28 cellular contexts compared by ENCODE assay signal in genomic region chr18:65498605-65499004, GRCh38.
DNase-seq lines count a peak whose midpoint lies in the region; ATAC-seq, FAIRE-seq and TF ChIP-seq lines count a peak whose summit lies in the region.
"Had no signal": no experiment of that assay in that cellular context is flagged by ENCODE, and none has a peak within 500 bp of the region (broad histone marks: within the 10 kb centered on the region; RNA-seq: fewer than 3 reads in every experiment).

No MANE protein-coding gene starts in this region.

- H3K27ac ChIP-seq in A673 (ENCODE audit: low read depth, low read length, poor library complexity, severe bottlenecking), result no peak overlapping the region
- H3K27ac ChIP-seq: BLaER1 treated with 17β-estradiol and CSF1 and Interleukin-3, amounts not matched to agents 10 nM and 100 nM had no signal

- POLR2A ChIA-PET in WTC11 (lab: Charles Lee) (no interaction called here), A673 (lab: Charles Lee; ENCODE audit: low non-redundant PET) (no interaction called here)

- H3K36me3 Mint-ChIP-seq in WTC11 (no peaks in the 10 kb centered on the region), mesothelial cell of epicardium (no peaks in the 10 kb centered on the region)

- FAIRE-seq in GM12891 (lab: Jason Lieb, UNC), result no peak
- FAIRE-seq: GM12892, HepG2 had no signal

- H3K4me1 Mint-ChIP-seq in WTC11 (peaks cover 14% of the 10 kb centered on the region), mesothelial cell of epicardium (peaks cover 6% of the 10 kb centered on the region)
- H3K4me1 Mint-ChIP-seq: T-helper 17 cell had no signal

- DNase-seq in GM12891 (ENCODE audit: insufficient read length, low spot score), result no peak
- peak; percentile 51 for DNase-seq in LNCaP clone FGC (ENCODE audit: low read depth)
- no peak for DNase-seq in WTC11 (ENCODE audit: low spot score)
- no peak for DNase-seq in mesothelial cell of epicardium (ENCODE audit: low spot score in 2 of 2, unreplicated experiment in 2 of 2)
- no peak for DNase-seq in middle frontal gyrus (ENCODE audit: extremely low spot score, low spot score)
- DNase-seq in A673 (ENCODE audit: low spot score), result no peak
- no peak for DNase-seq in COLO668 (lab: John Stamatoyannopoulos, UW; ENCODE audit: unreplicated experiment)
- no peak for DNase-seq in SHP77 (lab: John Stamatoyannopoulos, UW)
- DNase-seq: AML-193; Caco-2; CD4-positive, alpha-beta T cell; GDM1; GOT3; Kasumi-1; NCI-H1417; NCI-H1694; NCI-H2029 treated with DMSO at 0.1 percent for 48 hours; NCI-H2171; NCI-H226; NCI-H510A; NCI-H69; SK-N-SH; SW 1271; T-helper 17 cell had no signal

- TF ChIP-seq CTCF in LNCaP clone FGC (IDR thresholded peaks at IDR 0.05; ENCODE audit: control insufficient read depth, extremely low read depth, insufficient read depth) (no peak), WTC11 (IDR thresholded peaks at IDR 0.05) (no peak), mesothelial cell of epicardium (IDR thresholded peaks at IDR 0.05; ENCODE audit: unreplicated experiment) (no peak), A673 (conservative IDR thresholded peaks at IDR 0.05; ENCODE audit: low read depth, low read length) (no peak)

- ATAC-seq in WTC11, result peak; percentile 61
- ATAC-seq: HepG2, Panc1, T-helper 17 cell had no signal

- no peaks in the 10 kb centered on the region for H3K27me3 ChIP-seq in A673 (replicated peaks; ENCODE audit: insufficient read depth, low read depth, low read length, poor library complexity)
- H3K27me3 ChIP-seq: BLaER1 treated with 17β-estradiol and CSF1 and Interleukin-3, amounts not matched to agents 10 nM and 100 nM had no signal

- no peaks in the 10 kb centered on the region for H3K27me3 Mint-ChIP-seq in WTC11 (ENCODE audit: low read depth)
- H3K27me3 Mint-ChIP-seq in mesothelial cell of epicardium (ENCODE audit: low read depth), result no peaks in the 10 kb centered on the region
- H3K27me3 Mint-ChIP-seq: CD4-positive, alpha-beta T cell; T-helper 17 cell had no signal

- H3K9me3 Mint-ChIP-seq in WTC11 (no peaks in the 10 kb centered on the region), mesothelial cell of epicardium (no peaks in the 10 kb centered on the region)

- BruUV-seq in A673 (replicated peaks; lab: Mats Ljungman, UMichigan), result no TSS peak

- H3K4me1 ChIP-seq in A673 (ENCODE audit: insufficient read depth, low read length, poor library complexity, severe bottlenecking), result peaks cover 6% of the 10 kb centered on the region
- H3K4me1 ChIP-seq: BLaER1 treated with 17β-estradiol and CSF1 and Interleukin-3, amounts not matched to agents 10 nM and 100 nM; Caco-2 had no signal

- H3K27ac Mint-ChIP-seq in WTC11 (peak overlapping the region; percentile 60; the same call in 1 of the 2 replicates), mesothelial cell of epicardium (peak overlapping the region; percentile 5)
- H3K27ac Mint-ChIP-seq: CD4-positive, alpha-beta T cell; T-helper 17 cell had no signal

- CTCF ChIA-PET in WTC11 (lab: Charles Lee), result no interaction called here
- CTCF ChIA-PET in A673 (lab: Charles Lee), result no interaction called here

- no peaks in the 10 kb centered on the region for H3K36me3 ChIP-seq in A673 (ENCODE audit: insufficient read depth, low read length, poor library complexity, severe bottlenecking)
- H3K36me3 ChIP-seq: BLaER1 treated with 17β-estradiol and CSF1 and Interleukin-3, amounts not matched to agents 10 nM and 100 nM had no signal

- intact Hi-C loops in A673 (cut with micrococcal nuclease; ENCODE audit: unreplicated experiment), result no loop called here

- H3K4me3 Mint-ChIP-seq in WTC11 (no peak overlapping the region), mesothelial cell of epicardium (no peak overlapping the region)
- H3K4me3 Mint-ChIP-seq: CD4-positive, alpha-beta T cell; T-helper 17 cell had no signal

- no peak for TF ChIP-seq POLR2A in GM12891 (IDR thresholded peaks at IDR 0.05; ENCODE audit: low read depth, low read length)

- no peaks in the 10 kb centered on the region for H3K9me3 ChIP-seq in A673 (ENCODE audit: low read depth, low read length, poor library complexity, severe bottlenecking)
- H3K9me3 ChIP-seq: BLaER1 treated with 17β-estradiol and CSF1 and Interleukin-3, amounts not matched to agents 10 nM and 100 nM; Caco-2; SK-N-SH had no signal

- no peak overlapping the region for H3K4me3 ChIP-seq in LNCaP clone FGC (ENCODE audit: low read depth, low read length)
- H3K4me3 ChIP-seq in A673 (ENCODE audit: low read depth, low read length, poor library complexity, severe bottlenecking), result no peak overlapping the region
- H3K4me3 ChIP-seq: BLaER1 treated with 17β-estradiol and CSF1 and Interleukin-3, amounts not matched to agents 10 nM and 100 nM had no signal

TF ChIP-seq in GM12891, 5 proteins besides CTCF, POLR2A, EP300 and RAD21:
- no peak for TF ChIP-seq POU2F2 (IDR thresholded peaks at IDR 0.05; ENCODE audit: low read depth, low read length)
- peak; percentile 47; the same call in 1 of the 2 replicates for TF ChIP-seq SPI1 (IDR thresholded peaks at IDR 0.05; ENCODE audit: low read depth, low read length)
- no peak for TF ChIP-seq PAX5 (IDR thresholded peaks at IDR 0.05; ENCODE audit: insufficient read depth, low read length, severe bottlenecking)
- TF ChIP-seq TAF1 (IDR thresholded peaks at IDR 0.05; ENCODE audit: low read depth, low read length), result no peak
- no peak for TF ChIP-seq POLR2AphosphoS5 (IDR thresholded peaks at IDR 0.05; ENCODE audit: low read depth, low read length)

TF ChIP-seq in WTC11, 78 proteins besides CTCF, POLR2A, EP300 and RAD21:
- TF ChIP-seq FOXP1 (CRISPR knock-in tag; IDR thresholded peaks at IDR 0.05; ENCODE audit: borderline replicate concordance) (no peak), AR (CRISPR knock-in tag; IDR thresholded peaks at IDR 0.05) (no peak), TCF7 (CRISPR knock-in tag; IDR thresholded peaks at IDR 0.05; ENCODE audit: low read depth) (no peak), CREB1 (CRISPR knock-in tag; IDR thresholded peaks at IDR 0.05) (no peak), ZNF423 (CRISPR knock-in tag; IDR thresholded peaks at IDR 0.05) (no peak), E2F5 (CRISPR knock-in tag; IDR thresholded peaks at IDR 0.05) (no peak), ZNF416 (CRISPR knock-in tag; IDR thresholded peaks at IDR 0.05) (no peak), ZMAT4 (CRISPR knock-in tag; IDR thresholded peaks at IDR 0.05) (no peak), ZNF121 (CRISPR knock-in tag; IDR thresholded peaks at IDR 0.05) (no peak), NR2C2 (CRISPR knock-in tag; IDR thresholded peaks at IDR 0.05) (no peak)
